Comparison of ENCODE assay signal across 8 cellular contexts in the genomic region with DNA sequence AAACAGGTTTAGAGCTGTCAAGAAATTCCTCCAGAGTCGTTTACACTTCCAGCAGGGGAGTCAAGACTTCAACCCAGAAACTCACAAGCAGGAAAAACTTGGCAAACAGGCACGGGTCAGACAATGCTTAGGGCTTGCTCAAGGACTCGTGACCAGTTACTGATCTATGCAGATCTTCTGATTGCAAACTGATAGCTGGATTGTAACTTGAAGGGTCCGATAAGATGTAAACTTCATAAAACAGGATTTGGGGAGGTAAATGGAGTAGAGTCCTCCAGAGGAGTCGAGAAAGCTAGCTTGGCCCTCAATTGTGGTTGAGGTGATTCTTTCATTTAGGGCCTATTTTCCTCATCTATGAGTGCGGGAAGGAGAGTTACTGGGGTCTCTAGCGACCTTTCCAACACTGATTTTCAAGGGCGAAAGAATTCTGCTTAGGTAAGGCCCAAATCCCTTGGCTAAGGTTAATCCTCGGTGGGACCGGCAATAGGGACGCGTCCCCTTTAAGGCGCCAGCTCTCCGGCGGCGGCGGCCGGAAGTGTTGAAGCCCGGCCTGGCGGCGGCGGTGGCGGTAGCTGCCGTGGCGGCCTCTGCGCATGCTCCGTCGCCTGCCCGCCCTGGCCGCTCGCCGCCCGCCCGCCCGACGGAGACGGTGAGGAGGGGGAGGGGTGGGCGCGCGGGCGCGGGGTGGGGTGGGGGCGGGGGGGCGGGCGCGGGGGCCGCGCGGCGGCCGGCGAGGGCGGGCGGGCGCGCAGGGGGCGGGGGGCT. TPM values are rescaled to one million over a fixed set of nuclear protein-coding genes. Genes with fewer than 3 reads are reported as not detected.
A peak's percentile ranks its signal among the peaks of the same experiment; 100 is the strongest.
DNase-seq lines count a peak whose midpoint lies in the region; ATAC-seq and TF ChIP-seq lines count a peak whose summit lies in the region.

A gene with protein sequence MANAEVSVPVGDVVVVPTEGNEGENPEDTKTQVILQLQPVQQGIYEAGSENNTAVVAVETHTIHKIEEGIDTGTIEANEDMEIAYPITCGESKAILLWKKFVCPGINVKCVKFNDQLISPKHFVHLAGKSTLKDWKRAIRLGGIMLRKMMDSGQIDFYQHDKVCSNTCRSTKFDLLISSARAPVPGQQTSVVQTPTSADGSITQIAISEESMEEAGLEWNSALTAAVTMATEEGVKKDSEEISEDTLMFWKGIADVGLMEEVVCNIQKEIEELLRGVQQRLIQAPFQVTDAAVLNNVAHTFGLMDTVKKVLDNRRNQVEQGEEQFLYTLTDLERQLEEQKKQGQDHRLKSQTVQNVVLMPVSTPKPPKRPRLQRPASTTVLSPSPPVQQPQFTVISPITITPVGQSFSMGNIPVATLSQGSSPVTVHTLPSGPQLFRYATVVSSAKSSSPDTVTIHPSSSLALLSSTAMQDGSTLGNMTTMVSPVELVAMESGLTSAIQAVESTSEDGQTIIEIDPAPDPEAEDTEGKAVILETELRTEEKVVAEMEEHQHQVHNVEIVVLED (plus strand): TSS at position 594 of the 765 bp plus-strand sequence. CDS start 14,829 bp downstream, outside the sequence.

- peaks cover 2% of the 10 kb centered on the region; the same call in 1 of the 2 replicates for H3K36me3 ChIP-seq in Panc1 (ENCODE audit: control insufficient read depth, insufficient read depth, low read length)
- H3K36me3 ChIP-seq in esophagus (ENCODE audit: control insufficient read depth in 2 of 2, insufficient read depth in 2 of 2, low read length in 1 of 2), result no peaks in the 10 kb centered on the region
- no peaks in the 10 kb centered on the region for H3K36me3 ChIP-seq in mucosa of stomach (ENCODE audit: control insufficient read depth, insufficient read depth, low read length)

- in situ Hi-C loops in Panc1 (cut with HindIII; ENCODE audit: low pct_unique_long_range_greater_than_20kb, low sequenced_read_pairs), result no loop called here

- peak within 1 kb of the TSS; percentile 100 for H3K27ac ChIP-seq in Panc1 (ENCODE audit: low read length)
- peak within 1 kb of the TSS; percentile 96 to 99 for H3K27ac ChIP-seq in esophagus (ENCODE audit: low read depth in 2 of 2, low read length in 1 of 2)

- WGBS in esophagus, 2 donors, result 1 to 2% methylated on average over 17 to 57 of the region's 57 CpGs

- DNase-seq in DMS 273 (lab: John Stamatoyannopoulos, UW; ENCODE audit: unreplicated experiment), result peak; percentile 95
- DNase-seq in Panc1 (ENCODE audit: low read depth, low spot score), result peak; percentile 42
- peak; percentile 79 for DNase-seq in activated T-cell treated with anti-CD3 and anti-CD28 coated beads, Interleukin-2, amount 50 U/mL, for 4 hours
- peak; percentile 72 to 73 for DNase-seq in stimulated activated CD8-positive, alpha-beta memory T cell treated with anti-CD3 and anti-CD28 coated beads, Interleukin-4, amount 100 ng/mL, for 4 hours (ENCODE audit: low read depth in 2 of 2, low spot score in 1 of 2)

- H3K9ac ChIP-seq in mucosa of stomach (ENCODE audit: low read length), result peak within 1 kb of the TSS; percentile 100

- H3K4me3 Mint-ChIP-seq in activated T-cell treated with anti-CD3 and anti-CD28 coated beads, Interleukin-2, amount 50 U/mL, for 4 hours, result peak within 1 kb of the TSS; percentile 91

- H3K27me3 Mint-ChIP-seq in activated T-cell treated with anti-CD3 and anti-CD28 coated beads, Interleukin-2, amount 50 U/mL, for 4 hours (ENCODE audit: low read depth), result no peaks in the 10 kb centered on the region

- no TSS peak for BruUV-seq in Panc1 (replicated peaks; lab: Mats Ljungman, UMichigan)

- TF ChIP-seq RAD21 in Ishikawa (IDR thresholded peaks at IDR 0.05; ENCODE audit: low read depth), result no peak

- peaks cover 13% of the 10 kb centered on the region for H3K4me1 ChIP-seq in Panc1 (ENCODE audit: control insufficient read depth, insufficient read depth, low read length)
- no peaks in the 10 kb centered on the region for H3K4me1 ChIP-seq in esophagus (ENCODE audit: control insufficient read depth in 2 of 2, insufficient read depth in 2 of 2, low read length in 1 of 2)
- H3K4me1 ChIP-seq in mucosa of stomach (ENCODE audit: control insufficient read depth, insufficient read depth, low read length), result peaks cover 12% of the 10 kb centered on the region

- TF ChIP-seq CTCF in Panc1 (IDR thresholded peaks at IDR 0.05), result no peak

- no peaks in the 10 kb centered on the region for H3K36me3 Mint-ChIP-seq in activated T-cell treated with anti-CD3 and anti-CD28 coated beads, Interleukin-2, amount 50 U/mL, for 4 hours (ENCODE audit: insufficient read depth)

- POLR2A ChIA-PET in Panc1 (lab: Charles Lee), result interaction anchor here (0.5 to 1.6 kb wide), 6 partner anchors 20 to 206 kb away, joined by 3 to 12 read pairs (median 11); a partner anchor contains a TSS

- ATAC-seq in GM21529 (IDR thresholded peaks at IDR 0.05; ENCODE audit: unreplicated experiment) (peak; percentile 69), Panc1 (peak; percentile 95)
- peak; percentile 79 to 80 for ATAC-seq in activated T-cell treated with anti-CD3 and anti-CD28 coated beads, Interleukin-2, amount 50 U/mL, for 4 hours

- CTCF ChIA-PET in Panc1 (lab: Charles Lee), result interaction anchor here (0.6 to 1.2 kb wide), 3 partner anchors 9 to 69 kb away, joined by 3 to 15 read pairs (median 10); a partner anchor contains a TSS

- H3K4me3 ChIP-seq in Panc1 (ENCODE audit: low read depth in 2 of 2, low read length in 2 of 2) (peak within 1 kb of the TSS; percentile 74 to 95), esophagus (ENCODE audit: low read depth in 1 of 2, low read length in 2 of 2) (peak within 1 kb of the TSS; percentile 69 to 78), mucosa of stomach (ENCODE audit: low read length) (peak within 1 kb of the TSS; percentile 98)

- H3K9me3 ChIP-seq in Panc1 (ENCODE audit: control insufficient read depth, insufficient read depth, low read depth, low read length) (no peaks in the 10 kb centered on the region), esophagus (ENCODE audit: control insufficient read depth in 2 of 2, insufficient read depth in 1 of 2, low read depth in 1 of 2, low read length in 1 of 2) (no peaks in the 10 kb centered on the region), mucosa of stomach (ENCODE audit: control insufficient read depth, low read length) (no peaks in the 10 kb centered on the region)

- intact Hi-C loops in Panc1 (cut with micrococcal nuclease; ENCODE audit: unreplicated experiment), result no loop called here

- peaks cover 11% of the 10 kb centered on the region for H3K4me1 Mint-ChIP-seq in activated T-cell treated with anti-CD3 and anti-CD28 coated beads, Interleukin-2, amount 50 U/mL, for 4 hours (ENCODE audit: low read depth)

- TF ChIP-seq EP300 in Ishikawa (IDR thresholded peaks at IDR 0.05; ENCODE audit: borderline replicate concordance), result 0 out of 2 replicates have a peak, but pooled peaks have one; percentile 11

- no peaks in the 10 kb centered on the region for H3K9me3 Mint-ChIP-seq in activated T-cell treated with anti-CD3 and anti-CD28 coated beads, Interleukin-2, amount 50 U/mL, for 4 hours

- H3K27me3 ChIP-seq in Panc1 (ENCODE audit: control insufficient read depth, insufficient read depth, low read length) (no peaks in the 10 kb centered on the region), esophagus (ENCODE audit: control insufficient read depth in 1 of 2, insufficient read depth in 2 of 2, low read length in 2 of 2) (no peaks in the 10 kb centered on the region), mucosa of stomach (ENCODE audit: control insufficient read depth, insufficient read depth, low read length) (no peaks in the 10 kb centered on the region)

TF ChIP-seq in Ishikawa, 13 proteins besides CTCF, POLR2A, EP300 and RAD21 (continues in another document):
- TF ChIP-seq FOXM1 (IDR thresholded peaks at IDR 0.05; ENCODE audit: borderline replicate concordance, low read depth) (no peak), TAF1 (IDR thresholded peaks at IDR 0.05; ENCODE audit: low read depth) (peak; percentile 20; the same call in 1 of the 2 replicates), CEBPB (IDR thresholded peaks at IDR 0.05) (no peak), ZBTB7A (IDR thresholded peaks at IDR 0.05; ENCODE audit: low read depth) (no peak), CREB1 (IDR thresholded peaks at IDR 0.05; ENCODE audit: low read depth) (no peak), NFIC (IDR thresholded peaks at IDR 0.05) (no peak), TCF12 (IDR thresholded peaks at IDR 0.05; ENCODE audit: low read depth) (no peak)
- TF ChIP-seq, protein P1, sequence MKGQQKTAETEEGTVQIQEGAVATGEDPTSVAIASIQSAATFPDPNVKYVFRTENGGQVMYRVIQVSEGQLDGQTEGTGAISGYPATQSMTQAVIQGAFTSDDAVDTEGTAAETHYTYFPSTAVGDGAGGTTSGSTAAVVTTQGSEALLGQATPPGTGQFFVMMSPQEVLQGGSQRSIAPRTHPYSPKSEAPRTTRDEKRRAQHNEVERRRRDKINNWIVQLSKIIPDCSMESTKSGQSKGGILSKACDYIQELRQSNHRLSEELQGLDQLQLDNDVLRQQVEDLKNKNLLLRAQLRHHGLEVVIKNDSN (IDR thresholded peaks at IDR 0.05), result no peak
- TF ChIP-seq, protein P2, sequence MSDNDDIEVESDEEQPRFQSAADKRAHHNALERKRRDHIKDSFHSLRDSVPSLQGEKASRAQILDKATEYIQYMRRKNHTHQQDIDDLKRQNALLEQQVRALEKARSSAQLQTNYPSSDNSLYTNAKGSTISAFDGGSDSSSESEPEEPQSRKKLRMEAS (IDR thresholded peaks at IDR 0.05), result peak; percentile 48; the same call in 1 of the 2 replicates

RNA-seq across cellular contexts. Expression of the gene that starts here (rescaled TPM):
- total RNA-seq in Panc1 (2021; ENCODE audit: unreplicated experiment), result 13.8 TPM
- 7.6 TPM for polyA plus RNA-seq in Panc1 (2012; ENCODE audit: insufficient read length)
- 10 to 100 TPM; 19.5 to 22.9 (median 20.8) TPM for total RNA-seq in activated T-cell treated with anti-CD3 and anti-CD28 coated beads, Interleukin-2, amount 50 U/mL, for 4 hours
- polyA plus RNA-seq in esophagus, result 1 to 10 TPM; 3.2 to 5.0 TPM

Comparison
In these comparisons a context has a peak if more than half of its experiments do, and no peak if none do; other contexts are left out.
1. Peak in every context shown above with its lines: DNase-seq, ATAC-seq, H3K4me3 ChIP-seq and H3K27ac ChIP-seq.
2. DNase-seq: peak in every context shown above with its lines; median percentile 95 in DMS 273; 79 in activated T-cell treated with anti-CD3 and anti-CD28 coated beads, Interleukin-2, amount 50 U/mL, for 4 hours; 72 in stimulated activated CD8-positive, alpha-beta memory T cell treated with anti-CD3 and anti-CD28 coated beads, Interleukin-4, amount 100 ng/mL, for 4 hours; 42 in Panc1.